8 cellular contexts compared by ENCODE assay signal in the genomic region with DNA sequence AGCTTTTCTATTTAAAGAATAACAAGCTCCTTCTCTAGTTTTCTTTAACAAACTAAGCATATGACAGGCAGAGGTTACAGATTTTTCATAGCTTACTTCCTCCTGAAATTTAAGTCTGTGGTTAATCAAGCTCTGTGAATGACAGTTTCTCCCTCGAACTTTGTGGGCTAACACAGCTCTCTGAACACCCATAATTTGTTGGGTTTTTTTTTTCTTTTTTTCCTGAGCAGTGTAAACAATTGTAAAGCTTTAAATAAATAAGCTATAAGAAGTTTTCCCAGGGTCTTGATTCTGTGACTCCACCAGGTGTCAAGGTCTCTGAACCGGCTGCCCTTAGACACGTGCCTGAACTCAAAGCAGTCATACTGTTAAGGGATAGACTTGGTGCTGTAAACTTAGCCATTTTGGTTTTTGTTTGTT.
DNase-seq lines count a peak whose midpoint lies in the region; ATAC-seq and TF ChIP-seq lines count a peak whose summit lies in the region.

No MANE protein-coding gene starts in this region.

- peaks cover 10% of the 10 kb centered on the region for H3K4me1 ChIP-seq in hepatocyte (ENCODE audit: insufficient read depth)

- no peaks in the 10 kb centered on the region for H3K27me3 ChIP-seq in hepatocyte

- H4K20me1 ChIP-seq in hepatocyte (ENCODE audit: insufficient read depth, poor library complexity, severe bottlenecking) = no peaks in the 10 kb centered on the region

- peak overlapping the region; percentile 35 for H3K27ac ChIP-seq in hepatocyte

- H2AFZ ChIP-seq in hepatocyte = no peak overlapping the region

- H3K36me3 ChIP-seq in hepatocyte (replicated peaks; ENCODE audit: insufficient read depth, low read depth) = no peaks in the 10 kb centered on the region

- no peaks in the 10 kb centered on the region for H3K9me2 ChIP-seq in hepatocyte (replicated peaks; ENCODE audit: insufficient read depth)

- H3K9me3 ChIP-seq in hepatocyte (ENCODE audit: low read depth) = no peaks in the 10 kb centered on the region

- WGBS in hepatocyte (ENCODE audit: low lambda C conversion rate, missing lambda C conversion rate) = 50% methylated on average over 3 of the region's 3 CpGs

- no peaks in the 10 kb centered on the region for H3K79me2 ChIP-seq in hepatocyte

- DNase-seq in LNCaP clone FGC (ENCODE audit: low read depth) (peak; percentile 46), hepatocyte (ENCODE audit: low spot score) (no peak), amygdala (lab: John Stamatoyannopoulos, UW) (no peak), mesenteric fat pad (ENCODE audit: low spot score) (no peak), NCI-H2029 (lab: John Stamatoyannopoulos, UW) (no peak), DMS114 treated with DMSO at 0.1 percent for 48 hours (lab: John Stamatoyannopoulos, UW; ENCODE audit: unreplicated experiment) (no peak)

- ATAC-seq in GM18499 (IDR thresholded peaks at IDR 0.05; ENCODE audit: insufficient read depth, unreplicated experiment) (peak; percentile 81), GM21786 (IDR thresholded peaks at IDR 0.05; ENCODE audit: unreplicated experiment) (peak; percentile 66)

- no peak for TF ChIP-seq CTCF in LNCaP clone FGC (IDR thresholded peaks at IDR 0.05; ENCODE audit: control insufficient read depth, extremely low read depth, insufficient read depth)
- TF ChIP-seq CTCF in hepatocyte (IDR thresholded peaks at IDR 0.05; ENCODE audit: poor library complexity) = no peak

- no peak overlapping the region for H3K4me2 ChIP-seq in hepatocyte

- H3K4me3 ChIP-seq in LNCaP clone FGC (ENCODE audit: low read depth, low read length) = no peak overlapping the region
- no peak overlapping the region for H3K4me3 ChIP-seq in hepatocyte
